Comparison of ENCODE assay signal across 8 cellular contexts in the genomic region with DNA sequence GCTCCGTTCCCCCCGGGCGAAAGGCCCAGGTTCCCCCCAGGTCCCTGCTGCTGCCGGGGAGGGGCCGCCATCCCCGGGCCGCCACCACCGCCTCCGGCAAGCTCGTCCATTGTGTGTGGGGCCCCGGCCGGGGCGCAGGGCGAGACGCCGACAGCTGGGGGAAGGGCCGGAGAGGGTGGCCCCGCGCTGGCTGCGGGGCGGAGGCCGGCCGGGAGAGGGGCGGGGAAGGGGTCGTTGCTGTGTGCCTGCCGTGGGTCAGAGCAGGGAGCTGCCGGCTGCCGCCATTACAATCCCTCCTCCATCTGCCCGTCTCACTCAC. TPM values are rescaled to one million over a fixed set of nuclear protein-coding genes. Genes with fewer than 3 reads are reported as not detected.
DNase-seq lines count a peak whose midpoint lies in the region; ATAC-seq and TF ChIP-seq lines count a peak whose summit lies in the region.

A gene with protein sequence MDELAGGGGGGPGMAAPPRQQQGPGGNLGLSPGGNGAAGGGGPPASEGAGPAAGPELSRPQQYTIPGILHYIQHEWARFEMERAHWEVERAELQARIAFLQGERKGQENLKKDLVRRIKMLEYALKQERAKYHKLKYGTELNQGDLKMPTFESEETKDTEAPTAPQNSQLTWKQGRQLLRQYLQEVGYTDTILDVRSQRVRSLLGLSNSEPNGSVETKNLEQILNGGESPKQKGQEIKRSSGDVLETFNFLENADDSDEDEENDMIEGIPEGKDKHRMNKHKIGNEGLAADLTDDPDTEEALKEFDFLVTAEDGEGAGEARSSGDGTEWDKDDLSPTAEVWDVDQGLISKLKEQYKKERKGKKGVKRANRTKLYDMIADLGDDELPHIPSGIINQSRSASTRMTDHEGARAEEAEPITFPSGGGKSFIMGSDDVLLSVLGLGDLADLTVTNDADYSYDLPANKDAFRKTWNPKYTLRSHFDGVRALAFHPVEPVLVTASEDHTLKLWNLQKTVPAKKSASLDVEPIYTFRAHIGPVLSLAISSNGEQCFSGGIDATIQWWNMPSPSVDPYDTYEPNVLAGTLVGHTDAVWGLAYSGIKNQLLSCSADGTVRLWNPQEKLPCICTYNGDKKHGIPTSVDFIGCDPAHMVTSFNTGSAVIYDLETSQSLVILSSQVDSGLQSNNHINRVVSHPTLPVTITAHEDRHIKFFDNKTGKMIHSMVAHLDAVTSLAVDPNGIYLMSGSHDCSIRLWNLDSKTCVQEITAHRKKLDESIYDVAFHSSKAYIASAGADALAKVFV (minus strand): TSS at position 304 of the 319 bp plus-strand sequence. CDS start 194 bp downstream, at position 110.

- H3K4me1 Mint-ChIP-seq in endodermal cell = peaks cover 33% of the 10 kb centered on the region
- H3K4me1 Mint-ChIP-seq in naive thymus-derived CD4-positive, alpha-beta T cell = peaks cover 35 to 62% (median 49%) of the 10 kb centered on the region in 7 donors

- peak within 1 kb of the TSS; percentile 84 for H3K4me3 Mint-ChIP-seq in endodermal cell
- peak within 1 kb of the TSS; percentile 86 to 100 (median 96) for H3K4me3 Mint-ChIP-seq in naive thymus-derived CD4-positive, alpha-beta T cell

- intact Hi-C loops in naive thymus-derived CD4-positive, alpha-beta T cell (cut with micrococcal nuclease) = loop anchor here (1.0 to 5.0 kb wide), 17 partner anchors 45 to 1177 kb away; a partner anchor contains a TSS

- no peak for DNase-seq in GM06990 (ENCODE audit: extremely low read depth, insufficient read length)
- DNase-seq in NT2/D1 (ENCODE audit: low read depth, low spot score) = no peak
- DNase-seq in endodermal cell = no peak
- DNase-seq in naive thymus-derived CD4-positive, alpha-beta T cell = peak in 2 of 9 donors; percentile 43 to 44
- no peak for DNase-seq in GM20000 (ENCODE audit: low spot score)

- POLR2A ChIA-PET in naive thymus-derived CD4-positive, alpha-beta T cell (lab: Charles Lee) = interaction anchor here (1.0 to 2.1 kb wide), 5 partner anchors 10 to 404 kb away, joined by 3 to 33 read pairs (median 7); a partner anchor contains a TSS

- peak within 1 kb of the TSS; percentile 95 for H3K9ac ChIP-seq in NT2/D1 (ENCODE audit: insufficient read length, low read depth)
- peak within 1 kb of the TSS; percentile 91 for H3K9ac ChIP-seq in endodermal cell (ENCODE audit: extremely low read depth, low read length, poor library complexity, severe bottlenecking)

- peak within 1 kb of the TSS; percentile 99 for H3K4me3 ChIP-seq in GM06990 (replicated peaks; ENCODE audit: low read depth, low read length)
- peak within 1 kb of the TSS; percentile 85 for H3K4me3 ChIP-seq in NT2/D1 (ENCODE audit: insufficient read length, low read depth)
- peak within 1 kb of the TSS; percentile 94 for H3K4me3 ChIP-seq in endodermal cell (ENCODE audit: low read length)
- H3K4me3 ChIP-seq in naive thymus-derived CD4-positive, alpha-beta T cell (ENCODE audit: low read length) = peak within 1 kb of the TSS; percentile 84

- H3K27me3 Mint-ChIP-seq in endodermal cell (ENCODE audit: insufficient read depth) = no peaks in the 10 kb centered on the region
- H3K27me3 Mint-ChIP-seq in naive thymus-derived CD4-positive, alpha-beta T cell = no peaks in the 10 kb centered on the region

- CTCF ChIA-PET in naive thymus-derived CD4-positive, alpha-beta T cell (lab: Charles Lee) = interaction anchor here (0.6 kb wide), 1 partner anchor 150 kb away, joined by 3 read pairs; no protein-coding TSS in a partner anchor

- whole genome bisulfite sequencing in endodermal cell (ENCODE audit: insufficient coverage in 1 of 2, insufficient read length in 1 of 2), 2 experiments = 0% methylated on average over 24 of the region's 29 CpGs; no CpG with 5 or more reads in 1 of the 2 experiments

- H3K9me3 ChIP-seq in NT2/D1 (ENCODE audit: insufficient read depth, low read length) (no peaks in the 10 kb centered on the region), endodermal cell (ENCODE audit: control insufficient read depth, low read length) (peaks cover 5% of the 10 kb centered on the region)
- no peaks in the 10 kb centered on the region for H3K9me3 ChIP-seq in naive thymus-derived CD4-positive, alpha-beta T cell (ENCODE audit: control insufficient read depth in 2 of 3, low read length in 3 of 3)

- peak within 1 kb of the TSS; percentile 97 for H3K27ac Mint-ChIP-seq in endodermal cell
- H3K27ac Mint-ChIP-seq in naive thymus-derived CD4-positive, alpha-beta T cell = peak within 1 kb of the TSS; percentile 89 to 98 (median 96)

- H3K27ac ChIP-seq in endodermal cell (ENCODE audit: low read depth, low read length) = peak within 1 kb of the TSS; percentile 94
- peak within 1 kb of the TSS; percentile 91 for H3K27ac ChIP-seq in naive thymus-derived CD4-positive, alpha-beta T cell (ENCODE audit: low read depth, low read length)

- H3K36me3 Mint-ChIP-seq in endodermal cell (ENCODE audit: low read depth) = peaks cover 12% of the 10 kb centered on the region
- H3K36me3 Mint-ChIP-seq in naive thymus-derived CD4-positive, alpha-beta T cell = peaks cover 0 to 6% (median 6%) of the 10 kb centered on the region in 5 donors

- TF ChIP-seq CTCF in GM06990 (IDR thresholded peaks at IDR 0.05; ENCODE audit: insufficient read depth, low read length, poor library complexity, severe bottlenecking) (no peak), endodermal cell (conservative IDR thresholded peaks at IDR 0.05) (no peak), GM20000 (IDR thresholded peaks at IDR 0.05; ENCODE audit: extremely low read depth, missing control alignments) (no peak)

- no peaks in the 10 kb centered on the region; the same call in 1 of the 2 replicates for H3K36me3 ChIP-seq in GM06990 (ENCODE audit: control insufficient read depth, insufficient read depth, low read length)
- H3K36me3 ChIP-seq in NT2/D1 (ENCODE audit: insufficient read depth, insufficient read length, low read length) = peaks cover 12% of the 10 kb centered on the region
- peaks cover 21% of the 10 kb centered on the region for H3K36me3 ChIP-seq in endodermal cell (ENCODE audit: control insufficient read depth, insufficient read depth, low read length)
- H3K36me3 ChIP-seq in naive thymus-derived CD4-positive, alpha-beta T cell (ENCODE audit: control insufficient read depth in 2 of 3, insufficient read depth in 3 of 3, low read length in 3 of 3) = peaks cover 0 to 16% (median 0%) of the 10 kb centered on the region in 3 experiments

- ATAC-seq in naive thymus-derived CD4-positive, alpha-beta T cell = no peak
- ATAC-seq in HG03159 (IDR thresholded peaks at IDR 0.05; ENCODE audit: unreplicated experiment) (no peak), HG02763 (IDR thresholded peaks at IDR 0.05; ENCODE audit: unreplicated experiment) (no peak), GM21381 (IDR thresholded peaks at IDR 0.05; ENCODE audit: unreplicated experiment) (no peak)

- H3K27me3 ChIP-seq in GM06990 (replicated peaks; ENCODE audit: control insufficient read depth, insufficient read depth, low read length) = no peaks in the 10 kb centered on the region
- H3K27me3 ChIP-seq in NT2/D1 (ENCODE audit: insufficient read depth, insufficient read length) = no peaks in the 10 kb centered on the region
- no peaks in the 10 kb centered on the region for H3K27me3 ChIP-seq in endodermal cell (ENCODE audit: control insufficient read depth, insufficient read depth, low read length, poor library complexity, severe bottlenecking)
- no peaks in the 10 kb centered on the region for H3K27me3 ChIP-seq in naive thymus-derived CD4-positive, alpha-beta T cell (ENCODE audit: control insufficient read depth in 2 of 2, insufficient read depth in 2 of 2, low read length in 2 of 2)

- H3K9me3 Mint-ChIP-seq in endodermal cell = no peaks in the 10 kb centered on the region
- no peaks in the 10 kb centered on the region for H3K9me3 Mint-ChIP-seq in naive thymus-derived CD4-positive, alpha-beta T cell

- H3K4me1 ChIP-seq in NT2/D1 (ENCODE audit: insufficient read depth, insufficient read length) = no peaks in the 10 kb centered on the region
- H3K4me1 ChIP-seq in endodermal cell (ENCODE audit: control insufficient read depth, insufficient read depth, low read length) = peaks cover 5% of the 10 kb centered on the region
- H3K4me1 ChIP-seq in naive thymus-derived CD4-positive, alpha-beta T cell (ENCODE audit: control insufficient read depth in 2 of 2, insufficient read depth in 2 of 2, low read length in 2 of 2) = no peaks in the 10 kb centered on the region

RNA-seq across cellular contexts. Expression of the gene that starts here (rescaled TPM):
- 10 to 100 TPM; 56.5 to 58.9 TPM for total RNA-seq in endodermal cell
- 39.3 TPM for polyA plus RNA-seq in endodermal cell (2013, experiment 1 of 2)
- 36.0 TPM for polyA plus RNA-seq in endodermal cell (2013, experiment 2 of 2)
- 10 to 100 TPM; 20.4 to 28.7 (median 25.2) TPM for total RNA-seq in naive thymus-derived CD4-positive, alpha-beta T cell
- 1 to 10 TPM; 3.5 to 5.8 TPM for polyA plus RNA-seq in naive thymus-derived CD4-positive, alpha-beta T cell
